Comparison of ENCODE assay signal across 2 cellular contexts in genomic region chr19:18460900-18461299, GRCh38.
TF ChIP-seq lines count a peak whose summit lies in the region.

No MANE protein-coding gene starts in this region.

TF ChIP-seq in liver, 16 proteins besides CTCF, POLR2A, EP300 and RAD21:
- TF ChIP-seq JUND (IDR thresholded peaks at IDR 0.05) (no peak), SP1 (IDR thresholded peaks at IDR 0.05) (no peak), EGR1 (IDR thresholded peaks at IDR 0.05; ENCODE audit: low read depth in 2 of 2) (no peak), HNF4A (conservative IDR thresholded peaks at IDR 0.05) (no peak), RXRA (IDR thresholded peaks at IDR 0.05) (no peak), MAX (IDR thresholded peaks at IDR 0.05) (no peak), ZBTB33 (IDR thresholded peaks at IDR 0.05) (no peak), FOXA1 (IDR thresholded peaks at IDR 0.05) (no peak), GABPA (IDR thresholded peaks at IDR 0.05 in 1 of 2, conservative IDR thresholded peaks at IDR 0.05 in 1 of 2) (no peak), YY1 (IDR thresholded peaks at IDR 0.05) (no peak), HNF4G (IDR thresholded peaks at IDR 0.05) (no peak), TAF1 (conservative IDR thresholded peaks at IDR 0.05) (no peak), ATF3 (IDR thresholded peaks at IDR 0.05) (no peak), FOXA2 (IDR thresholded peaks at IDR 0.05) (no peak)

TF ChIP-seq in HepG2, 621 proteins besides CTCF, POLR2A, EP300 and RAD21:
- TF ChIP-seq SKIL (CRISPR knock-in tag; IDR thresholded peaks at IDR 0.05; ENCODE audit: borderline replicate concordance) (no peak), TOE1 (CRISPR knock-in tag; IDR thresholded peaks at IDR 0.05) (no peak), MLLT10 (CRISPR knock-in tag; IDR thresholded peaks at IDR 0.05) (no peak), KDM4B (CRISPR knock-in tag; IDR thresholded peaks at IDR 0.05) (no peak), ZNF580 (CRISPR knock-in tag; IDR thresholded peaks at IDR 0.05; ENCODE audit: borderline replicate concordance, low read depth) (no peak)
TF ChIP-seq in HepG2: peak in this region for 0.
